Comparison of ENCODE assay signal across 1 cellular context in the genomic region with DNA sequence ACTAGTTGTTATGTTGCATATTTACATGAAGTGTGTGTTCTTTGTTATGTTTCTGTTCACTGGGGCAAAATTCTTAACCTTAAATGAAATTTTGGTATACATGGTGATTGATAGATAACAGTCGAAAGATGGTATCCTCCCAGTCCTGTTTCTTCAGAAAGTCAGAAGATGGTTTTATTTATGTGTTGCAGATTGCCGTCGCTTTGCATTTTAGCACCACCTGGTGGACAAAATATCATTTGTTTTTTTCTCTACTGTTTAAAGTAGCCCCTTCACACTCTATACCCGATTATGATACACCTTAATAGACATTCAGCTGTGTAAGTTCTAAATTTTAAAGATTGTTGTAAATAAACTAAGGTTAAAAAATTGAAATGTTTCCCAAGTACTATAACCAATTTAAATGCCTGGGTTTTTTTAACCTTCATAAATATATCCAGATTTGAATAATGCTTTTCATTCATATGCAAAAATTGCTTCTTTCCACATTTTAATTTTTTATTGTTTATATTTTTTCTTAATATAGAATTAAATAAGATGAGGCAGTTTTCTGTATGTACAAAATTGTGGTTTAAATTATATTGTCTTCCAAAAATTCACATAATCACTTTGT.
TF ChIP-seq lines count a peak whose summit lies in the region.

No MANE protein-coding gene starts in this region.

TF ChIP-seq in GM23338, 12 proteins besides CTCF, POLR2A, EP300 and RAD21 (continued from another document):
- TF ChIP-seq ZNF331 (CRISPR knock-in tag; IDR thresholded peaks at IDR 0.05; ENCODE audit: low read depth) (no peak), NANOG (IDR thresholded peaks at IDR 0.05; ENCODE audit: borderline replicate concordance) (no peak), EZH2phosphoT487 (IDR thresholded peaks at IDR 0.05; ENCODE audit: unreplicated experiment) (no peak)
- TF ChIP-seq, protein P1, sequence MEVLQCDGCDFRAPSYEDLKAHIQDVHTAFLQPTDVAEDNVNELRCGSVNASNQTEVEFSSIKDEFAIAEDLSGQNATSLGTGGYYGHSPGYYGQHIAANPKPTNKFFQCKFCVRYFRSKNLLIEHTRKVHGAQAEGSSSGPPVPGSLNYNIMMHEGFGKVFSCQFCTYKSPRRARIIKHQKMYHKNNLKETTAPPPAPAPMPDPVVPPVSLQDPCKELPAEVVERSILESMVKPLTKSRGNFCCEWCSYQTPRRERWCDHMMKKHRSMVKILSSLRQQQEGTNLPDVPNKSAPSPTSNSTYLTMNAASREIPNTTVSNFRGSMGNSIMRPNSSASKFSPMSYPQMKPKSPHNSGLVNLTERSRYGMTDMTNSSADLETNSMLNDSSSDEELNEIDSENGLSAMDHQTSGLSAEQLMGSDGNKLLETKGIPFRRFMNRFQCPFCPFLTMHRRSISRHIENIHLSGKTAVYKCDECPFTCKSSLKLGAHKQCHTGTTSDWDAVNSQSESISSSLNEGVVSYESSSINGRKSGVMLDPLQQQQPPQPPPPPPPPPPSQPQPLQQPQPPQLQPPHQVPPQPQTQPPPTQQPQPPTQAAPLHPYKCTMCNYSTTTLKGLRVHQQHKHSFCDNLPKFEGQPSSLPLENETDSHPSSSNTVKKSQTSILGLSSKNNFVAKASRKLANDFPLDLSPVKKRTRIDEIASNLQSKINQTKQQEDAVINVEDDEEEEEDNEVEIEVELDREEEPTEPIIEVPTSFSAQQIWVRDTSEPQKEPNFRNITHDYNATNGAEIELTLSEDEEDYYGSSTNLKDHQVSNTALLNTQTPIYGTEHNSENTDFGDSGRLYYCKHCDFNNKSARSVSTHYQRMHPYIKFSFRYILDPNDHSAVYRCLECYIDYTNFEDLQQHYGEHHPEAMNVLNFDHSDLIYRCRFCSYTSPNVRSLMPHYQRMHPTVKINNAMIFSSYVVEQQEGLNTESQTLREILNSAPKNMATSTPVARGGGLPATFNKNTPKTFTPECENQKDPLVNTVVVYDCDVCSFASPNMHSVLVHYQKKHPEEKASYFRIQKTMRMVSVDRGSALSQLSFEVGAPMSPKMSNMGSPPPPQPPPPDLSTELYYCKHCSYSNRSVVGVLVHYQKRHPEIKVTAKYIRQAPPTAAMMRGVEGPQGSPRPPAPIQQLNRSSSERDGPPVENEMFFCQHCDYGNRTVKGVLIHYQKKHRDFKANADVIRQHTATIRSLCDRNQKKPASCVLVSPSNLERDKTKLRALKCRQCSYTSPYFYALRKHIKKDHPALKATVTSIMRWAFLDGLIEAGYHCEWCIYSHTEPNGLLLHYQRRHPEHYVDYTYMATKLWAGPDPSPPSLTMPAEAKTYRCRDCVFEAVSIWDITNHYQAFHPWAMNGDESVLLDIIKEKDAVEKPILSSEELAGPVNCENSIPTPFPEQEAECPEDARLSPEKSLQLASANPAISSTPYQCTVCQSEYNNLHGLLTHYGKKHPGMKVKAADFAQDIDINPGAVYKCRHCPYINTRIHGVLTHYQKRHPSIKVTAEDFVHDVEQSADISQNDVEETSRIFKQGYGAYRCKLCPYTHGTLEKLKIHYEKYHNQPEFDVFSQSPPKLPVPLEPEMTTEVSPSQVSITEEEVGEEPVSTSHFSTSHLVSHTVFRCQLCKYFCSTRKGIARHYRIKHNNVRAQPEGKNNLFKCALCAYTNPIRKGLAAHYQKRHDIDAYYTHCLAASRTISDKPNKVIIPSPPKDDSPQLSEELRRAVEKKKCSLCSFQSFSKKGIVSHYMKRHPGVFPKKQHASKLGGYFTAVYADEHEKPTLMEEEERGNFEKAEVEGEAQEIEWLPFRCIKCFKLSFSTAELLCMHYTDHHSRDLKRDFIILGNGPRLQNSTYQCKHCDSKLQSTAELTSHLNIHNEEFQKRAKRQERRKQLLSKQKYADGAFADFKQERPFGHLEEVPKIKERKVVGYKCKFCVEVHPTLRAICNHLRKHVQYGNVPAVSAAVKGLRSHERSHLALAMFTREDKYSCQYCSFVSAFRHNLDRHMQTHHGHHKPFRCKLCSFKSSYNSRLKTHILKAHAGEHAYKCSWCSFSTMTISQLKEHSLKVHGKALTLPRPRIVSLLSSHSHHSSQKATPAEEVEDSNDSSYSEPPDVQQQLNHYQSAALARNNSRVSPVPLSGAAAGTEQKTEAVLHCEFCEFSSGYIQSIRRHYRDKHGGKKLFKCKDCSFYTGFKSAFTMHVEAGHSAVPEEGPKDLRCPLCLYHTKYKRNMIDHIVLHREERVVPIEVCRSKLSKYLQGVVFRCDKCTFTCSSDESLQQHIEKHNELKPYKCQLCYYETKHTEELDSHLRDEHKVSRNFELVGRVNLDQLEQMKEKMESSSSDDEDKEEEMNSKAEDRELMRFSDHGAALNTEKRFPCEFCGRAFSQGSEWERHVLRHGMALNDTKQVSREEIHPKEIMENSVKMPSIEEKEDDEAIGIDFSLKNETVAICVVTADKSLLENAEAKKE (CRISPR knock-in tag; IDR thresholded peaks at IDR 0.05): no peak
